ENCODE assay signal across 1 cellular context in the genomic region with DNA sequence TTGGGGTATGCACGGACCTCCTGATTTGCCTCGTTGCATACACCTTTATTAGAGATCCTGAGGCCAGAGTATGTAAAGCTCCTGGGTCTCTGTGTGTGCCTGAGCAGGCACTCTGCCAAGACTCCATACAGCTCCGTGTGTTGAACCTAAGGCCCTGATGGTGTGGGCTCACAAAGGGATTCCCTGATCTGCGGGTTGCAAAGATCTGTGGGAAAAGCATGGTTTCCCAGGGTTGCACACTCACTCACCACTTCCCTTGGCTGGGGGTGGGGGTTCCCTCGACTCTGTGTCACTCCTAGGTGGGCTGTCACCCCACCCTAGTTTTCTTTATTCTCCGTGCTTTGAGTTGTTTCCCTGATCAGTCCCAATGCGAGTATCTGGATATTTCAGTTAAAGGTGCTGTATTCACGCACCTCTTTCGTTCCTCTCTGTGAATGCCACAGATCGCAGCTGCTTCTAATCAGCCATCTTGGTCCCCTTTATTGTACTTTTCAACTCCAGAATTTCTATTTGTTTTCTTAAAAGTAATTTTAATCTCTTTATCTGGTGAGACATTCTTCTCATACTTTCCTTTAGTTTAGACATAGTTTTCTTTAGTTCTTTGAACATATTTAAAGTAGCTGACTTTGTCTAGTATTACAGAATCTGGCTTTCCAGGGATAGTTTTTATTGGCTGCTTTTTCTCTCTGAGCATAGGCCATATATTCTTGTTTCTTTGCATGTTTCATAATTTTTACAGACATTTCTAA.
TF ChIP-seq lines count a peak whose summit lies in the region.

No MANE protein-coding gene starts in this region.

TF ChIP-seq in IMR-90, 13 proteins besides CTCF, POLR2A, EP300 and RAD21:
- TF ChIP-seq MAFK (IDR thresholded peaks at IDR 0.05; ENCODE audit: low read depth, low read length) (no peak), MXI1 (IDR thresholded peaks at IDR 0.05; ENCODE audit: borderline replicate concordance, low read depth, low read length) (no peak), FOS (IDR thresholded peaks at IDR 0.05; ENCODE audit: low read depth, low read length) (no peak), NFE2L2 (IDR thresholded peaks at IDR 0.05; ENCODE audit: low read depth, low read length) (no peak), CHD1 (IDR thresholded peaks at IDR 0.05; ENCODE audit: low read depth, low read length) (no peak), RCOR1 (IDR thresholded peaks at IDR 0.05; ENCODE audit: insufficient replicate concordance, low read length) (no peak), BHLHE40 (IDR thresholded peaks at IDR 0.05; ENCODE audit: low read depth, low read length) (no peak), CEBPB (IDR thresholded peaks at IDR 0.05; ENCODE audit: low read depth, low read length) (no peak), USF2 (IDR thresholded peaks at IDR 0.05; ENCODE audit: low read depth, low read length) (no peak)
- TF ChIP-seq, protein P1, sequence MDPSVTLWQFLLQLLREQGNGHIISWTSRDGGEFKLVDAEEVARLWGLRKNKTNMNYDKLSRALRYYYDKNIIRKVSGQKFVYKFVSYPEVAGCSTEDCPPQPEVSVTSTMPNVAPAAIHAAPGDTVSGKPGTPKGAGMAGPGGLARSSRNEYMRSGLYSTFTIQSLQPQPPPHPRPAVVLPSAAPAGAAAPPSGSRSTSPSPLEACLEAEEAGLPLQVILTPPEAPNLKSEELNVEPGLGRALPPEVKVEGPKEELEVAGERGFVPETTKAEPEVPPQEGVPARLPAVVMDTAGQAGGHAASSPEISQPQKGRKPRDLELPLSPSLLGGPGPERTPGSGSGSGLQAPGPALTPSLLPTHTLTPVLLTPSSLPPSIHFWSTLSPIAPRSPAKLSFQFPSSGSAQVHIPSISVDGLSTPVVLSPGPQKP (IDR thresholded peaks at IDR 0.05; ENCODE audit: borderline replicate concordance, low read depth, low read length): no peak
